22 cellular contexts compared by ENCODE assay signal in the genomic region with DNA sequence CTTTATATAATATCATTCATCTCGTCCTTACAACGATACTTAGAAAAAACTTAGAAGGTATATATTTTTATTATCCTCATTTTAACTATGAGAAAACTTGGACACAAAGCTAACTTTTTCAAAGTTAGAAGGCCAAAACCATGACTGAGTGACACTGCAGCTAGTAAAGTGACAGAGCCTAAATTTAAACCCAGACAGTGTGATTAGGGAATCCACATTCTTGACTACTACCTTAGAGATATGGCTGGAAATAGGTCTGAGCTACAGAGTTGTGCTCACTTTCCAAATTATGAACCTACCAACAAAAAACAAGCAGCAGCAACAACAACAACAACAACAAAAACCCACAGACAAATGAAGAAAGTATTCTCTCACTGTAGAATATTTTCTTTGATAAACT.
"Had no signal": no experiment of that assay in that cellular context is flagged by ENCODE, and none has a peak within 500 bp of the region (broad histone marks: within the 10 kb centered on the region; RNA-seq: fewer than 3 reads in every experiment).

No MANE protein-coding gene starts in this region.

- DNase-seq: dermis blood vessel endothelial cell; dorsolateral prefrontal cortex; effector CD4-positive, alpha-beta T cell; effector memory CD4-positive, alpha-beta T cell; erythroblast; esophagus squamous epithelium; gastrocnemius medialis; glutamatergic neuron; head of caudate nucleus; hypothalamus; immature natural killer cell; islet precursor cell; kidney; kidney glomerular epithelial cell; left lung; lower lobe of right lung; mesenchymal stem cell; midbrain had no signal

- H3K79me2 ChIP-seq: hepatocyte had no signal

- H3K27ac ChIP-seq: coronary artery, dorsolateral prefrontal cortex, epithelial cell of prostate, esophagus squamous epithelium, gastrocnemius medialis, hepatocyte, left lung, lower lobe of right lung had no signal

- ATAC-seq: esophagus mucosa, gastrocnemius medialis, left lung, lower lobe of right lung had no signal

- H3K27me3 ChIP-seq: dorsolateral prefrontal cortex, esophagus squamous epithelium, gastrocnemius medialis, hepatocyte, left lung had no signal

- H3K4me3 ChIP-seq: coronary artery, dorsolateral prefrontal cortex, esophagus squamous epithelium, gastrocnemius medialis, hepatocyte, left lung, lower lobe of right lung had no signal

- H3K4me2 ChIP-seq: hepatocyte had no signal

- H3K9me3 ChIP-seq: esophagus squamous epithelium, gastrocnemius medialis, left lung, lower lobe of right lung had no signal

- H3K36me3 ChIP-seq: gastrocnemius medialis had no signal

- H3K4me1 ChIP-seq: esophagus squamous epithelium, gastrocnemius medialis, left lung, lower lobe of right lung had no signal
